7 cellular contexts compared by ENCODE assay signal in the genomic region with DNA sequence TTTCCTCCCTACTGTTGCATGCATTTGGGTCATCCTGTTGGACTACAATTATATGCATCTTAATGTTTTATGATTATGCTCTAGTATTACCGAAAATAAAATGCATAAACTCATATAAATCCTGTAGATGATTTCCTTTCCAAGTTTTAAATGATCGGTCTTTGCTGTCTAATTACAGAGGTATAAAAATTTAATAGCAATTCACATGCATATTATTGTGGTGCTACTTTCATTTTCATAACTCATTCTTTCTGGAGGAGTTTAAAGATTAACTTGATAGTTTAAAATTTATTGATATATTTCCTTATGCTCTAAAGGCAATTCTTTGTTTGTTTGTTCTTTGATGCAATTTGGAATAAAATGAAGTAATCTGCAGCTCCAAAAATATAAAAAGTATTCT.
"Had no signal": no experiment of that assay in that cellular context is flagged by ENCODE, and none has a peak within 500 bp of the region (broad histone marks: within the 10 kb centered on the region; RNA-seq: fewer than 3 reads in every experiment).

No MANE protein-coding gene starts in this region.

- FAIRE-seq: H1, H54, HepG2 had no signal

- DNase-seq: H9, HCEC 1CT had no signal

- H3K4me3 ChIP-seq: GM23338 had no signal

- ATAC-seq: GM23338, HepG2 had no signal

- H3K27ac ChIP-seq: HL-60 had no signal
